22 cellular contexts compared by ENCODE assay signal in genomic region chr15:60315878-60316277, GRCh38.
"Had no signal": no experiment of that assay in that cellular context is flagged by ENCODE, and none has a peak within 500 bp of the region (broad histone marks: within the 10 kb centered on the region; RNA-seq: fewer than 3 reads in every experiment).

No MANE protein-coding gene starts in this region.

- H3K4me1 ChIP-seq: left ventricle myocardium inferior, SJSA1, vagina had no signal

- H3K36me3 Mint-ChIP-seq: brain; immature natural killer cell; mesothelial cell of epicardium; naive thymus-derived CD8-positive, alpha-beta T cell; neural progenitor cell had no signal

- H3K9me3 ChIP-seq: left ventricle myocardium inferior, SJSA1, transverse colon, vagina had no signal

- H3K4me1 Mint-ChIP-seq: immature natural killer cell, mesothelial cell of epicardium had no signal

- H3K4me2 ChIP-seq: neural progenitor cell had no signal

- H3K36me3 ChIP-seq: left ventricle myocardium inferior, neural progenitor cell, SJSA1, transverse colon, vagina had no signal

- H3K9me3 Mint-ChIP-seq: effector memory CD8-positive, alpha-beta T cell; immature natural killer cell; naive thymus-derived CD8-positive, alpha-beta T cell; neural progenitor cell had no signal

- H2AFZ ChIP-seq: neural progenitor cell had no signal

- H3K27ac Mint-ChIP-seq: activated T-helper 1 cell treated with anti-CD3 and anti-CD28 coated beads, Interleukin-12 subunit alpha, Interleukin-12 subunit beta, Interleukin-2, Interleukin-4 antibody, amounts not matched to agents 30 ng/mL and 10 ng/mL and 1 ng/mL, durations not matched to agents 14 hours and 24 hours and 36 hours; brain; effector memory CD8-positive, alpha-beta T cell; immature natural killer cell; mesothelial cell of epicardium; naive thymus-derived CD8-positive, alpha-beta T cell; neural progenitor cell had no signal

- ATAC-seq: effector memory CD8-positive, alpha-beta T cell; esophagus mucosa; naive thymus-derived CD8-positive, alpha-beta T cell; sciatic nerve had no signal

- H3K4me3 ChIP-seq: dorsolateral prefrontal cortex, left ventricle myocardium inferior, neural progenitor cell, SJSA1, transverse colon, vagina had no signal

- H3K27ac ChIP-seq: dorsolateral prefrontal cortex, left ventricle myocardium inferior, neural progenitor cell, SJSA1, transverse colon, vagina had no signal

- H3K4me3 Mint-ChIP-seq: activated T-helper 1 cell treated with anti-CD3 and anti-CD28 coated beads, Interleukin-12 subunit alpha, Interleukin-12 subunit beta, Interleukin-2, Interleukin-4 antibody, amounts not matched to agents 30 ng/mL and 10 ng/mL and 1 ng/mL, durations not matched to agents 14 hours and 24 hours and 36 hours; brain; effector memory CD8-positive, alpha-beta T cell; immature natural killer cell; mesothelial cell of epicardium; naive thymus-derived CD8-positive, alpha-beta T cell; neural progenitor cell had no signal

- DNase-seq: activated CD8-positive, alpha-beta memory T cell treated with anti-CD3 and anti-CD28 coated beads, Interleukin-2, amount 50 U/mL, for 48 hours; activated gamma-delta T cell treated with Interleukin-2 at 50 U/mL for 16 hours; aorta; central memory CD4-positive, alpha-beta T cell; dorsolateral prefrontal cortex; effector memory CD8-positive, alpha-beta T cell; foreskin melanocyte; immature natural killer cell; left ventricle myocardium inferior; naive thymus-derived CD8-positive, alpha-beta T cell; posterior cingulate gyrus; small intestine; T-helper 9 cell; transverse colon had no signal
